ENCODE assay signal across 8 cellular contexts in the genomic region with DNA sequence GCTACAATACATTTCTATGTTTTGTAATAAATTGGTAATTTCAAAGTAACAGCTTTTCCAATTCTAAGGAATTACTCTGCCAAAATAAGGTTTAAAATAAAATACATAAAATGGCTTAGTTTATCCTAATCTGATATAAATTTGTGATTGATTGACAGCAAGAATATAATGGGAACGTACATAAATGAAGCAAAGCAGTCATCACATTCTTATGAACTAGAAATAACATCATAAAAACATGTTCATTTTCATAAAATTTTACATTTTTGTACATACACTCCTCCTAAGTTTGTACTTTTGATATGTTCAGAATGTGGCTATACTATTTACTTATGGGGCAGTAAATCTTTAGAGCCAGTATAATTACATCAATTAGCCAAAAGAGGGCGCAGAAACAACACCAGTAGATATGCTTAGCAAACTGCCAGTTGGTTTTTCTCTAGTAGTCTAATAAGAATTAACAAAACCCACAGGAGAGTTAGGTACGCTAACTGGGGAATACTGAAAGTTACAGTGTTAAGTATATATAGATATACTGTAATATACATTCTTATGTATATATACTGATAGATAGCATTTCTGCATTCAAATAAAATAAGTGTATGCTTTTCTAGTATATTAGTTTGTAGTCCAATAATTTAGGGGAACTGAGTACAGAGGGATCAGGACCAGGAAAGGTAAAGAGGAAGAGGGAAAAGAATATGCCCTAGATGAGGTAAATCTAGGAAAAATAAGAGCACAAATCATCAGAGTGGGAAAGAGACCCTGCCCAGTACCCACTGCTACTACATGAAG.
DNase-seq lines count a peak whose midpoint lies in the region; ATAC-seq, FAIRE-seq and TF ChIP-seq lines count a peak whose summit lies in the region.

No MANE protein-coding gene starts in this region.

- no peaks in the 10 kb centered on the region for H3K36me3 Mint-ChIP-seq in stimulated activated effector memory CD8-positive, alpha-beta T cell treated with anti-CD3 and anti-CD28 coated beads, Interleukin-12 subunit alpha, Interleukin-12 subunit beta, amount 100 ng/mL, for 72 hours

- no TSS peak for BruUV-seq in HepG2 (replicated peaks; lab: Mats Ljungman, UMichigan)

- no peaks in the 10 kb centered on the region for H3K9me3 ChIP-seq in HepG2 (ENCODE audit: low read length)

- ATAC-seq in GM19035 (IDR thresholded peaks at IDR 0.05; ENCODE audit: unreplicated experiment) = peak; percentile 92
- ATAC-seq in HG03159 (IDR thresholded peaks at IDR 0.05; ENCODE audit: unreplicated experiment) = peak; percentile 92
- ATAC-seq in HepG2 = peak; percentile 82
- ATAC-seq in stimulated activated effector memory CD8-positive, alpha-beta T cell treated with anti-CD3 and anti-CD28 coated beads, Interleukin-12 subunit alpha, Interleukin-12 subunit beta, amount 100 ng/mL, for 72 hours = no peak

- TF ChIP-seq EP300 in HepG2 (IDR thresholded peaks at IDR 0.05; ENCODE audit: low read depth in 2 of 2, low read length in 2 of 2) (no peak), HepG2 (CRISPR knock-in tag; IDR thresholded peaks at IDR 0.05; ENCODE audit: borderline replicate concordance) (no peak)

- no peak for FAIRE-seq in HepG2 (lab: Jason Lieb, UNC)

- CTCF ChIA-PET in HepG2 (lab: Yijun Ruan, JAX; ENCODE audit: low intra/inter-chr PET ratio, low total read pairs) = interaction anchor here (0.8 to 1.7 kb wide), 4 partner anchors 36 to 519 kb away, joined by 3 to 13 read pairs (median 5); no protein-coding TSS in a partner anchor

- H2AFZ ChIP-seq in HepG2 (ENCODE audit: low read length) = no peak overlapping the region

- H3K4me1 Mint-ChIP-seq in stimulated activated effector memory CD8-positive, alpha-beta T cell treated with anti-CD3 and anti-CD28 coated beads, Interleukin-12 subunit alpha, Interleukin-12 subunit beta, amount 100 ng/mL, for 72 hours = no peaks in the 10 kb centered on the region

- no peaks in the 10 kb centered on the region for H3K27me3 ChIP-seq in HepG2 (ENCODE audit: control insufficient read depth in 1 of 2, insufficient read depth in 2 of 2, low read length in 2 of 2)

- POLR2A ChIA-PET in HepG2 (lab: Yijun Ruan, JAX) = no interaction called here

- DNase-seq in Caki2 (ENCODE audit: low read depth) (peak; percentile 6), NCI-H526 treated with DMSO at 0.1 percent for 48 hours (lab: John Stamatoyannopoulos, UW) (peak; percentile 76), cardiac fibroblast (ENCODE audit: low read depth in 2 of 2) (peak; percentile 81 to 87), HepG2 (ENCODE audit: low spot score) (peak; percentile 39), mesenteric fat pad (ENCODE audit: low spot score) (no peak)
- no peak for DNase-seq in stimulated activated effector memory CD8-positive, alpha-beta T cell treated with anti-CD3 and anti-CD28 coated beads, Interleukin-12 subunit alpha, Interleukin-12 subunit beta, amount 100 ng/mL, for 72 hours (ENCODE audit: low spot score in 2 of 2)

- 63% methylated on average over 3 of the region's 3 CpGs for WGBS in HepG2 (ENCODE audit: low lambda C conversion rate)

- no peak overlapping the region for H3K9ac ChIP-seq in HepG2 (ENCODE audit: insufficient read depth, low read depth, low read length)

- no peaks in the 10 kb centered on the region for H3K9me3 Mint-ChIP-seq in stimulated activated effector memory CD8-positive, alpha-beta T cell treated with anti-CD3 and anti-CD28 coated beads, Interleukin-12 subunit alpha, Interleukin-12 subunit beta, amount 100 ng/mL, for 72 hours

- H3K36me3 ChIP-seq in HepG2 (replicated peaks in 1 of 2; ENCODE audit: control insufficient read depth in 1 of 2, insufficient read depth in 2 of 2, low read length in 2 of 2) = no peaks in the 10 kb centered on the region

- no peaks in the 10 kb centered on the region for H3K4me1 ChIP-seq in HepG2 (ENCODE audit: insufficient read depth, low read length)

- in situ Hi-C loops in Caki2 (cut with HindIII; ENCODE audit: low pct_unique_long_range_greater_than_20kb, low sequenced_read_pairs) (no loop called here), HepG2 (cut with HindIII; ENCODE audit: extremely low pct_ligation_motif_present, low pct_unique_long_range_greater_than_20kb) (loop anchor here (10.0 kb wide), 1 partner anchor 158 kb away; no protein-coding TSS in a partner anchor)

- H3K27ac Mint-ChIP-seq in stimulated activated effector memory CD8-positive, alpha-beta T cell treated with anti-CD3 and anti-CD28 coated beads, Interleukin-12 subunit alpha, Interleukin-12 subunit beta, amount 100 ng/mL, for 72 hours = no peak overlapping the region

- TF ChIP-seq POLR2A in HepG2 (IDR thresholded peaks at IDR 0.05; ENCODE audit: insufficient read depth in 1 of 2, low read depth in 2 of 2, low read length in 2 of 2) = no peak

- no peak overlapping the region for H3K27ac ChIP-seq in HepG2 (ENCODE audit: extremely low read length, insufficient read depth, low read length)

- peak; percentile 71 for TF ChIP-seq CTCF in cardiac fibroblast (IDR thresholded peaks at IDR 0.05; ENCODE audit: low read depth, low read length)
- peak; percentile 57 for TF ChIP-seq CTCF in HepG2 (CRISPR knock-in tag; IDR thresholded peaks at IDR 0.05)

- H4K20me1 ChIP-seq in HepG2 (ENCODE audit: insufficient read depth, low read length) = no peaks in the 10 kb centered on the region

- no peak overlapping the region for H3K4me2 ChIP-seq in HepG2 (ENCODE audit: low read depth, low read length)

- intact Hi-C loops in HepG2 (cut with micrococcal nuclease; ENCODE audit: unreplicated experiment) = loop anchor here (1.0 to 10.0 kb wide), 4 partner anchors 36 to 528 kb away; no protein-coding TSS in a partner anchor

- no peaks in the 10 kb centered on the region for H3K79me2 ChIP-seq in HepG2 (ENCODE audit: insufficient read depth, low read length)

- H3K4me3 ChIP-seq in cardiac fibroblast (replicated peaks in 1 of 2; ENCODE audit: low read depth in 2 of 2, low read length in 2 of 2) = no peak overlapping the region
- no peak overlapping the region for H3K4me3 ChIP-seq in HepG2 (replicated peaks in 1 of 3; ENCODE audit: insufficient read depth in 1 of 3, low read depth in 2 of 3, low read length in 3 of 3)

- peak; percentile 18; the same call in 1 of the 2 replicates for TF ChIP-seq RAD21 in HepG2 (CRISPR knock-in tag; IDR thresholded peaks at IDR 0.05)

- H3K4me3 Mint-ChIP-seq in stimulated activated effector memory CD8-positive, alpha-beta T cell treated with anti-CD3 and anti-CD28 coated beads, Interleukin-12 subunit alpha, Interleukin-12 subunit beta, amount 100 ng/mL, for 72 hours = no peak overlapping the region

TF ChIP-seq in HepG2, 621 proteins besides CTCF, POLR2A, EP300 and RAD21:
- no peak for TF ChIP-seq ZNF589 (CRISPR knock-in tag; conservative IDR thresholded peaks at IDR 0.05)
- TF ChIP-seq STAG1 (CRISPR knock-in tag; IDR thresholded peaks at IDR 0.05) = peak; percentile 60
- peak; percentile 63 for TF ChIP-seq SMC3 (IDR thresholded peaks at IDR 0.05; ENCODE audit: low read length)
- peak; percentile 69; the same call in 1 of the 2 replicates for TF ChIP-seq MIXL1 (CRISPR knock-in tag; IDR thresholded peaks at IDR 0.05)
- TF ChIP-seq, protein P1, sequence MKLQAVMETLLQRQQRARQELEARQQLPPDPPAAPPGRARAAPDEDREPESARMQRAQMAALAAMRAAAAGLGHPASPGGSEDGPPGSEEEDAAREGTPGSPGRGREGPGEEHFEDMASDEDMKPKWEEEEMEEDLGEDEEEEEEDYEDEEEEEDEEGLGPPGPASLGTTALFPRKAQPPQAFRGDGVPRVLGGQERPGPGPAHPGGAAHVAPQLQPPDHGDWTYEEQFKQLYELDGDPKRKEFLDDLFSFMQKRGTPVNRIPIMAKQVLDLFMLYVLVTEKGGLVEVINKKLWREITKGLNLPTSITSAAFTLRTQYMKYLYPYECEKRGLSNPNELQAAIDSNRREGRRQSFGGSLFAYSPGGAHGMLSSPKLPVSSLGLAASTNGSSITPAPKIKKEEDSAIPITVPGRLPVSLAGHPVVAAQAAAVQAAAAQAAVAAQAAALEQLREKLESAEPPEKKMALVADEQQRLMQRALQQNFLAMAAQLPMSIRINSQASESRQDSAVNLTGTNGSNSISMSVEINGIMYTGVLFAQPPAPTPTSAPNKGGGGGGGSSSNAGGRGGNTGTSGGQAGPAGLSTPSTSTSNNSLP (IDR thresholded peaks at IDR 0.05; ENCODE audit: low read depth, low read length) = peak; percentile 54; the same call in 1 of the 2 replicates
- no peak for TF ChIP-seq ZNF546 (CRISPR knock-in tag; conservative IDR thresholded peaks at IDR 0.05)

Comparison
In these comparisons a context has a peak if more than half of its experiments do, and no peak if none do; other contexts are left out.
1. DNase-seq: peak in Caki2 (single experiment), NCI-H526 treated with DMSO at 0.1 percent for 48 hours (single experiment), cardiac fibroblast (2 of 2) and HepG2 (single experiment); none in mesenteric fat pad (single experiment) and stimulated activated effector memory CD8-positive, alpha-beta T cell treated with anti-CD3 and anti-CD28 coated beads, Interleukin-12 subunit alpha, Interleukin-12 subunit beta, amount 100 ng/mL, for 72 hours (0 of 2).